ENCODE assay signal across 13 cellular contexts in genomic region chr18:72692086-72692485, GRCh38.
A peak's percentile ranks its signal among the peaks of the same experiment; 100 is the strongest.
DNase-seq lines count a peak whose midpoint lies in the region; ATAC-seq and TF ChIP-seq lines count a peak whose summit lies in the region.
"Had no signal": no experiment of that assay in that cellular context is flagged by ENCODE, and none has a peak within 500 bp of the region (broad histone marks: within the 10 kb centered on the region; RNA-seq: fewer than 3 reads in every experiment).

No MANE protein-coding gene starts in this region.

- TF ChIP-seq CTCF in testis (IDR thresholded peaks at IDR 0.05) (no peak), natural killer cell (IDR thresholded peaks at IDR 0.05) (no peak)

- H3K27me3 Mint-ChIP-seq in natural killer cell (ENCODE audit: low read depth in 2 of 2) = no peaks in the 10 kb centered on the region
- H3K27me3 Mint-ChIP-seq: activated naive CD8-positive, alpha-beta T cell had no signal

- H3K4me1 ChIP-seq in testis = no peaks in the 10 kb centered on the region

- H3K36me3 ChIP-seq in SK-N-MC (ENCODE audit: insufficient read depth, low read length) (no peaks in the 10 kb centered on the region), testis (ENCODE audit: low read depth, missing control alignments) (no peaks in the 10 kb centered on the region)

- no peaks in the 10 kb centered on the region for H3K9me3 ChIP-seq in SK-N-MC (ENCODE audit: low read depth, low read length)
- no peaks in the 10 kb centered on the region for H3K9me3 ChIP-seq in testis

- H3K4me1 Mint-ChIP-seq in natural killer cell = no peaks in the 10 kb centered on the region

- in situ Hi-C loops in KBM-7 (cut with MboI; ENCODE audit: low pct_unique_long_range_greater_than_20kb, low sequenced_read_pairs) = no loop called here

- TF ChIP-seq POLR2A in testis (IDR thresholded peaks at IDR 0.05) = no peak

- H3K4me3 ChIP-seq in SK-N-MC (peak overlapping the region; percentile 75), testis (peak overlapping the region in 1 of 2 donors; percentile 7)

- WGBS in testis, 2 donors = 0 to 8% methylated on average over 15 to 16 of the region's 16 CpGs

- ATAC-seq in natural killer cell (no peak), HG02973 (IDR thresholded peaks at IDR 0.05; ENCODE audit: unreplicated experiment) (no peak)
- ATAC-seq: activated CD8-positive, alpha-beta T cell treated with anti-CD3 and anti-CD28 coated beads, Interleukin-2, amount 10 ng/mL, durations not matched to agents 7 days and 5 days had no signal

- H3K36me3 Mint-ChIP-seq in natural killer cell = no peaks in the 10 kb centered on the region
- H3K36me3 Mint-ChIP-seq: activated naive CD8-positive, alpha-beta T cell had no signal

- H3K27ac Mint-ChIP-seq in natural killer cell = no peak overlapping the region
- H3K27ac Mint-ChIP-seq: activated CD8-positive, alpha-beta T cell treated with anti-CD3 and anti-CD28 coated beads, Interleukin-2, amount 10 ng/mL, durations not matched to agents 7 days and 5 days; activated naive CD8-positive, alpha-beta T cell had no signal

- intact Hi-C loops in testis (cut with DNase I; ENCODE audit: low total_unique reads) = no loop called here
- intact Hi-C loops in natural killer cell (cut with micrococcal nuclease) = no loop called here

- peaks cover 0 to 4% of the 10 kb centered on the region in 2 donors for H3K9me3 Mint-ChIP-seq in natural killer cell

- H3K27ac ChIP-seq in SK-N-MC (no peak overlapping the region), testis (no peak overlapping the region)

- H3K4me3 Mint-ChIP-seq in natural killer cell = no peak overlapping the region
- H3K4me3 Mint-ChIP-seq: activated CD8-positive, alpha-beta T cell treated with anti-CD3 and anti-CD28 coated beads, Interleukin-2, amount 10 ng/mL, durations not matched to agents 7 days and 5 days; activated naive CD8-positive, alpha-beta T cell had no signal

- DNase-seq in NCI-H1417 (lab: John Stamatoyannopoulos, UW) (peak in 2 of 3 experiments; percentile 84 to 93), SK-N-MC (ENCODE audit: low read depth, low spot score) (peak; percentile 71), islet precursor cell (peak; percentile 58), testis (peak; percentile 23), natural killer cell (no peak), KBM-7 (no peak)
- DNase-seq: activated CD8-positive, alpha-beta T cell treated with anti-CD3 and anti-CD28 coated beads, Interleukin-2, amount 10 ng/mL, durations not matched to agents 7 days and 5 days; DND-41; hippocampal formation; IMR-90; occipital lobe had no signal

- no peak overlapping the region for H3K9ac ChIP-seq in SK-N-MC (ENCODE audit: insufficient read length)

- no peaks in the 10 kb centered on the region for H3K27me3 ChIP-seq in testis

Comparison
In these comparisons a context has a peak if more than half of its experiments do, and no peak if none do; other contexts are left out.
1. DNase-seq: peak in NCI-H1417 (2 of 3), SK-N-MC (single experiment), islet precursor cell (single experiment) and testis (single experiment); none in natural killer cell (single experiment) and KBM-7 (single experiment).